In the genomic region with DNA sequence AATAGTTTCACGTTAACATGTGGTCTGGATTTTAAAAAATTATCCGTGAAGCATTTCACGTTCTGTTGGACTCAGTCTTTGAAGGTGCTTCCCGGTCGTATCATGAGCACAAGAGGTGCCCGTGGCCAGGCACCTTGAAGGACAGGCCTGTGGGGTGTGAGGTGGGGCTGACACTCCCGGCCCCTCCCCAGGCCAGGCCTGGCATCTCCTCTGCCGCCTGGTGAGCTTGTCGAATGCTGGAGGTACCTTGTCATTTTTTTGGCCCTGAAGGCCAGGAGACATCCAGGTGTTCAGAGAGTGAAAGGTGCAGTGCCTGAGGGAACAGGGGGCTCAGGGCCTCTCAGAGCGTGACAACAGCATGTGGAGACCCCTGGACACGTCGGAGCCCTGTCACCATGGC, we compare ENCODE assay signal across 24 cellular contexts.
"Had no signal": no experiment of that assay in that cellular context is flagged by ENCODE, and none has a peak within 500 bp of the region (broad histone marks: within the 10 kb centered on the region; RNA-seq: fewer than 3 reads in every experiment).

No MANE protein-coding gene starts in this region.

- H3K27ac ChIP-seq: colonic mucosa, dorsolateral prefrontal cortex, epithelial cell of prostate, esophagus muscularis mucosa, esophagus squamous epithelium, foreskin keratinocyte, gastroesophageal sphincter, heart left ventricle, heart right ventricle had no signal

- DNase-seq: colonic mucosa; cortex of kidney; dermis blood vessel endothelial cell; dorsolateral prefrontal cortex; effector CD4-positive, alpha-beta T cell; effector CD8-positive, alpha-beta T cell; effector memory CD4-positive, alpha-beta T cell; effector memory CD8-positive, alpha-beta T cell; endodermal cell; erythroblast; esophagus squamous epithelium; foreskin fibroblast; foreskin melanocyte; gastrocnemius medialis; glutamatergic neuron; head of caudate nucleus; heart left ventricle; heart right ventricle had no signal

- H3K27me3 ChIP-seq: colonic mucosa, gastrocnemius medialis, heart left ventricle had no signal

- H3K4me3 ChIP-seq: colonic mucosa, coronary artery, dorsolateral prefrontal cortex, esophagus muscularis mucosa, esophagus squamous epithelium, gastrocnemius medialis, gastroesophageal sphincter, heart left ventricle, heart right ventricle had no signal

- ATAC-seq: effector memory CD8-positive, alpha-beta T cell; esophagus mucosa; foreskin keratinocyte; gastrocnemius medialis; gastroesophageal sphincter; heart left ventricle; heart right ventricle had no signal

- H3K36me3 ChIP-seq: colonic mucosa, esophagus muscularis mucosa, esophagus squamous epithelium, gastrocnemius medialis, gastroesophageal sphincter, heart left ventricle, heart right ventricle had no signal

- H3K4me1 ChIP-seq: colonic mucosa, esophagus squamous epithelium, foreskin keratinocyte had no signal

- H3K9me3 ChIP-seq: colonic mucosa, esophagus muscularis mucosa, esophagus squamous epithelium, gastrocnemius medialis, gastroesophageal sphincter, heart left ventricle, heart right ventricle had no signal
